In the genomic region with DNA sequence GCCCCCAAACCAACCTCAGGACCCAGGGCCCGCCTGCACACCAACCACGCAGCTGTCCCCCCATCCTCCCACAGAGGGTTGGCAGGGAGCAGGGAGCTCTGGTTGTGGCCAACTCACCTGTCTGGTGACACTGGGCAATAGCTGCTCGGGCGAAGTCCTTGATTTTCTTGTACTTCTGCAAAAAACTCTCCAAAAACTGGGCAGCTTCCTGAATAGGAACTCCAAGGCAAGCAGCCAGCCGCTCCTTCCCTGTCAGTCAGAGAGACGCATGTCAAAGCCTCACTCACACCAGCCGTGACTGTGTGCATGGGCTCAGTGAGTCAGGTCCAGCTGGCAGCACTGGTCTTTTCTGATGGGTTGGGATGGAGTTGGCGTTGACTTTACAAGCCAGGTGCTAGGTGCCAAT, we compare ENCODE assay signal across 21 cellular contexts. TPM values are rescaled to one million over a fixed set of nuclear protein-coding genes. Genes with fewer than 3 reads are reported as not detected.
DNase-seq lines count a peak whose midpoint lies in the region; ATAC-seq, FAIRE-seq and TF ChIP-seq lines count a peak whose summit lies in the region.
"Had no signal": no experiment of that assay in that cellular context is flagged by ENCODE, and none has a peak within 500 bp of the region (broad histone marks: within the 10 kb centered on the region; RNA-seq: fewer than 3 reads in every experiment).

No MANE protein-coding gene starts in this region.

- H3K4me1 ChIP-seq in right atrium auricular region (no peaks in the 10 kb centered on the region), left ventricle myocardium inferior (no peaks in the 10 kb centered on the region), neuronal stem cell (ENCODE audit: control insufficient read depth in 2 of 2, insufficient read depth in 1 of 2, low read depth in 1 of 2, low read length in 2 of 2) (peaks cover 0 to 16% of the 10 kb centered on the region in 2 donors)

- H3K4me3 ChIP-seq in right atrium auricular region (no peak overlapping the region), left ventricle myocardium inferior (no peak overlapping the region), bronchial epithelial cell (ENCODE audit: low read depth, low read length) (no peak overlapping the region), neuronal stem cell (ENCODE audit: low read length in 2 of 2) (no peak overlapping the region)
- H3K4me3 ChIP-seq: GM23248 had no signal

- H3K27me3 Mint-ChIP-seq in type B pancreatic cell, result peaks cover 8% of the 10 kb centered on the region

- no peak overlapping the region for H3K27ac Mint-ChIP-seq in type B pancreatic cell
- H3K27ac Mint-ChIP-seq: activated CD8-positive, alpha-beta T cell treated with anti-CD3 and anti-CD28 coated beads for 36 hours; mesothelial cell of epicardium had no signal

- no peak overlapping the region for H4K91ac ChIP-seq in neuronal stem cell (ENCODE audit: low read depth, low read length, poor library complexity)

- H2AK5ac ChIP-seq in neuronal stem cell (ENCODE audit: low read depth, low read length), result no peak overlapping the region

- peak; percentile 23 for DNase-seq in right atrium auricular region (ENCODE audit: low spot score)
- no peak for DNase-seq in left ventricle myocardium inferior
- peak; percentile 27 for DNase-seq in bronchial epithelial cell (ENCODE audit: low read depth)
- no peak for DNase-seq in neuronal stem cell (ENCODE audit: low spot score)
- peak; percentile 55 for DNase-seq in type B pancreatic cell (ENCODE audit: extremely low spot score, unreplicated experiment)
- no peak for DNase-seq in cerebellar nuclear complex (lab: John Stamatoyannopoulos, UW)
- no peak for DNase-seq in NCI-H748 treated with DMSO at 0.1 percent for 48 hours (lab: John Stamatoyannopoulos, UW)
- DNase-seq: ACHN; activated CD8-positive, alpha-beta T cell treated with anti-CD3 and anti-CD28 coated beads for 36 hours; DMS 273 treated with DMSO at 0.1 percent for 48 hours; effector memory CD4-positive, alpha-beta T cell; GF-D8; GM23248; left cardiac atrium; NCI-H2171 treated with DMSO at 0.1 percent for 48 hours had no signal

- no peak overlapping the region for H2AFZ ChIP-seq in neuronal stem cell (ENCODE audit: low read length)
- H2AFZ ChIP-seq: GM23248 had no signal

- H3K27me3 ChIP-seq in right atrium auricular region, result no peaks in the 10 kb centered on the region
- H3K27me3 ChIP-seq in left ventricle myocardium inferior (ENCODE audit: low read depth), result peaks cover 4% of the 10 kb centered on the region
- peaks cover under 1% of the 10 kb centered on the region for H3K27me3 ChIP-seq in bronchial epithelial cell (ENCODE audit: control insufficient read depth, insufficient read depth, low read length)
- H3K27me3 ChIP-seq in neuronal stem cell (ENCODE audit: control insufficient read depth in 3 of 3, insufficient read depth in 3 of 3, low read depth in 1 of 3, low read length in 3 of 3), result no peaks in the 10 kb centered on the region

- TF ChIP-seq CTCF in right atrium auricular region (IDR thresholded peaks at IDR 0.05), result no peak
- no peak for TF ChIP-seq CTCF in left ventricle myocardium inferior (IDR thresholded peaks at IDR 0.05; ENCODE audit: borderline replicate concordance)
- TF ChIP-seq CTCF in bronchial epithelial cell (IDR thresholded peaks at IDR 0.05; ENCODE audit: insufficient read depth, low read length, severe bottlenecking), result no peak
- no peak for TF ChIP-seq CTCF in type B pancreatic cell (conservative IDR thresholded peaks at IDR 0.05)

- H3K4me2 ChIP-seq in neuronal stem cell (ENCODE audit: insufficient read depth, low read length, poor library complexity, severe bottlenecking), result no peak overlapping the region

- no peaks in the 10 kb centered on the region for H3K36me3 ChIP-seq in right atrium auricular region
- H3K36me3 ChIP-seq in left ventricle myocardium inferior, result no peaks in the 10 kb centered on the region
- no peaks in the 10 kb centered on the region for H3K36me3 ChIP-seq in bronchial epithelial cell (ENCODE audit: control insufficient read depth, insufficient read depth, low read length)
- H3K36me3 ChIP-seq in neuronal stem cell (replicated peaks in 1 of 2; ENCODE audit: control insufficient read depth in 2 of 2, insufficient read depth in 2 of 2, low read length in 2 of 2), result no peaks in the 10 kb centered on the region

- no peak overlapping the region for H3K18ac ChIP-seq in neuronal stem cell (ENCODE audit: low read length)

- no peak overlapping the region for H2BK120ac ChIP-seq in neuronal stem cell (ENCODE audit: low read depth, low read length)

- H3K4me3 Mint-ChIP-seq in type B pancreatic cell, result no peak overlapping the region
- H3K4me3 Mint-ChIP-seq: activated CD8-positive, alpha-beta T cell treated with anti-CD3 and anti-CD28 coated beads for 36 hours; mesothelial cell of epicardium had no signal

- no peak overlapping the region for H3K23ac ChIP-seq in neuronal stem cell (ENCODE audit: low read depth, low read length, poor library complexity)

- no peak overlapping the region for H2BK15ac ChIP-seq in neuronal stem cell (ENCODE audit: low read length)

- no peaks in the 10 kb centered on the region for H3K79me1 ChIP-seq in neuronal stem cell (ENCODE audit: low read depth, low read length)

- H3K9me3 ChIP-seq in right atrium auricular region (peaks cover 0 to 8% of the 10 kb centered on the region in 2 donors), left ventricle myocardium inferior (replicated peaks) (peaks cover 10% of the 10 kb centered on the region), neuronal stem cell (replicated peaks in 1 of 2; ENCODE audit: control insufficient read depth in 2 of 2, insufficient read depth in 1 of 2, low read depth in 1 of 2, low read length in 2 of 2) (peaks cover 0 to 14% of the 10 kb centered on the region in 2 donors)

- WGBS in neuronal stem cell (ENCODE audit: extremely low coverage in 2 of 2, insufficient read length in 2 of 2, insufficient replicate concordance in 1 of 2), 2 donors, result no CpG with 5 or more reads among the region's 8 CpGs

- intact Hi-C loops in left ventricle myocardium inferior (cut with micrococcal nuclease), result no loop called here

- no peak for ATAC-seq in GM18511 (IDR thresholded peaks at IDR 0.05; ENCODE audit: unreplicated experiment)
- ATAC-seq: activated CD8-positive, alpha-beta T cell treated with anti-CD3 and anti-CD28 coated beads for 36 hours; activated naive CD4-positive, alpha-beta T cell treated with anti-CD3 and anti-CD28 coated beads, Interleukin-2, amount 50 U/mL, for 72 hours; left cardiac atrium had no signal

- H3K27ac ChIP-seq in right atrium auricular region, result no peak overlapping the region
- no peak overlapping the region for H3K27ac ChIP-seq in left ventricle myocardium inferior (replicated peaks)
- no peak overlapping the region for H3K27ac ChIP-seq in neuronal stem cell (replicated peaks; ENCODE audit: low read length)
- H3K27ac ChIP-seq: C4-2B, GM23248, HL-60 had no signal

- no peak for FAIRE-seq in bronchial epithelial cell (lab: Jason Lieb, UNC)
- FAIRE-seq: RCC 7860 had no signal

- no peaks in the 10 kb centered on the region for H3K36me3 Mint-ChIP-seq in type B pancreatic cell
- H3K36me3 Mint-ChIP-seq: activated naive CD4-positive, alpha-beta T cell treated with anti-CD3 and anti-CD28 coated beads, Interleukin-2, amount 50 U/mL, for 72 hours had no signal

- no peaks in the 10 kb centered on the region for H3K9me3 Mint-ChIP-seq in type B pancreatic cell
- H3K9me3 Mint-ChIP-seq: activated CD8-positive, alpha-beta T cell treated with anti-CD3 and anti-CD28 coated beads for 36 hours; activated naive CD4-positive, alpha-beta T cell treated with anti-CD3 and anti-CD28 coated beads, Interleukin-2, amount 50 U/mL, for 72 hours had no signal

- H4K8ac ChIP-seq in neuronal stem cell (ENCODE audit: low read depth, low read length), result no peak overlapping the region

- H3K4ac ChIP-seq in neuronal stem cell (ENCODE audit: low read length), result no peak overlapping the region

- peak overlapping the region; percentile 30 for H3K9ac ChIP-seq in neuronal stem cell (ENCODE audit: low read depth, low read length, poor library complexity)
- H3K9ac ChIP-seq: GM23248 had no signal

- H2BK12ac ChIP-seq in neuronal stem cell (ENCODE audit: low read length), result no peak overlapping the region

- H3K14ac ChIP-seq in neuronal stem cell (ENCODE audit: low read length), result peak overlapping the region; percentile 83

- no peaks in the 10 kb centered on the region for H3K4me1 Mint-ChIP-seq in type B pancreatic cell (ENCODE audit: unreplicated experiment)

- no peak overlapping the region for H2BK5ac ChIP-seq in neuronal stem cell (ENCODE audit: low read length)

RNA-seq across cellular contexts. Expression of a gene that starts 26.4 kb away (rescaled TPM):
- total RNA-seq in right atrium auricular region, result 1 to 10 TPM; 3.0 to 3.2 TPM
- 0.52 TPM for total RNA-seq in left ventricle myocardium inferior
- not detected in 2 replicates for total RNA-seq in bronchial epithelial cell
- polyA plus RNA-seq in neuronal stem cell (2013, experiment 1 of 2), result 5.1 TPM
- polyA plus RNA-seq in neuronal stem cell (2013, experiment 2 of 2), result 5.2 TPM
- total RNA-seq in type B pancreatic cell (ENCODE audit: low replicate concordance), result 9.6 and 14.9 TPM in 2 replicates
- total RNA-seq: GM23248 had no signal

Comparison
In these comparisons a context has a peak if more than half of its experiments do, and no peak if none do; other contexts are left out.
1. DNase-seq: peak in right atrium auricular region (single experiment), bronchial epithelial cell (single experiment) and type B pancreatic cell (single experiment); none in left ventricle myocardium inferior (single experiment), neuronal stem cell (single experiment), cerebellar nuclear complex (0 of 2) and NCI-H748 treated with DMSO at 0.1 percent for 48 hours (single experiment).